ENCODE assay signal across 10 cellular contexts in genomic region chr2:232418466-232419244, GRCh38. TPM values are rescaled to one million over a fixed set of nuclear protein-coding genes. Genes with fewer than 3 reads are reported as not detected.
DNase-seq lines count a peak whose midpoint lies in the region; ATAC-seq lines count a peak whose summit lies in the region.
"Had no signal": no experiment of that assay in that cellular context is flagged by ENCODE, and none has a peak within 500 bp of the region (broad histone marks: within the 10 kb centered on the region; RNA-seq: fewer than 3 reads in every experiment).

No MANE protein-coding gene starts in this region.

- CTCF ChIA-PET in activated CD8-positive, alpha-beta T cell treated with anti-CD3 and anti-CD28 coated beads, Interleukin-2, amount 10 ng/mL, durations not matched to agents 7 days and 5 days (lab: Charles Lee), result interaction anchor here (1.1 kb wide), 1 partner anchor 9 kb away, joined by 3 read pairs; no protein-coding TSS in a partner anchor

- intact Hi-C loops in activated CD4-positive, alpha-beta T cell treated with anti-CD3 and anti-CD28 coated beads, Interleukin-2, amount 10 ng/mL, durations not matched to agents 24 days and 14 days (cut with micrococcal nuclease), result loop anchor here (10.0 kb wide), 1 partner anchor 66 kb away; the partner anchor contains the start of gene ECEL1

- H3K4me1 Mint-ChIP-seq in activated CD4-positive, alpha-beta T cell treated with anti-CD3 and anti-CD28 coated beads, Interleukin-2, amount 10 ng/mL, durations not matched to agents 24 days and 14 days, result peaks cover 3% of the 10 kb centered on the region
- peaks cover 13% of the 10 kb centered on the region for H3K4me1 Mint-ChIP-seq in activated CD8-positive, alpha-beta T cell treated with anti-CD3 and anti-CD28 coated beads, Interleukin-2, amount 10 ng/mL, durations not matched to agents 7 days and 5 days (ENCODE audit: low read depth)

- DNase-seq in activated CD4-positive, alpha-beta T cell treated with anti-CD3 and anti-CD28 coated beads, Interleukin-2, amount 10 ng/mL, durations not matched to agents 24 days and 14 days, result peak; percentile 64
- DNase-seq in activated CD4-positive, alpha-beta T cell treated with anti-CD3 and anti-CD28 coated beads, Interleukin-2, amount 50 U/mL, for 4 hours, result no peak
- DNase-seq in activated CD8-positive, alpha-beta T cell treated with anti-CD3 and anti-CD28 coated beads, Interleukin-2, amount 10 ng/mL, durations not matched to agents 7 days and 5 days, result no peak
- no peak for DNase-seq in stimulated activated CD4-positive, alpha-beta T cell treated with anti-CD3 and anti-CD28 coated beads, Interleukin-4, amount 100 ng/mL, for 24 hours

- POLR2A ChIA-PET in activated CD8-positive, alpha-beta T cell treated with anti-CD3 and anti-CD28 coated beads, Interleukin-2, amount 10 ng/mL, durations not matched to agents 7 days and 5 days (lab: Charles Lee), result no interaction called here

- H3K4me3 Mint-ChIP-seq in activated CD4-positive, alpha-beta T cell treated with anti-CD3 and anti-CD28 coated beads, Interleukin-2, amount 10 ng/mL, durations not matched to agents 24 days and 14 days, result peak overlapping the region; percentile 76
- H3K4me3 Mint-ChIP-seq in activated CD8-positive, alpha-beta T cell treated with anti-CD3 and anti-CD28 coated beads, Interleukin-2, amount 10 ng/mL, durations not matched to agents 7 days and 5 days, result peak overlapping the region; percentile 22
- H3K4me3 Mint-ChIP-seq: natural killer cell treated with Interleukin-12 subunit alpha and Interleukin-12 subunit beta and Interleukin-15 and Interleukin-18, amount 100 ng/mL, for 72 hours had no signal

- peaks cover 40 to 64% (median 55%) of the 10 kb centered on the region in 5 donors for H3K27me3 ChIP-seq in subcutaneous abdominal adipose tissue (ENCODE audit: control insufficient read depth in 5 of 5, insufficient read depth in 4 of 5, low read length in 5 of 5)

- H3K9me3 Mint-ChIP-seq in activated CD4-positive, alpha-beta T cell treated with anti-CD3 and anti-CD28 coated beads, Interleukin-2, amount 10 ng/mL, durations not matched to agents 24 days and 14 days, result peaks cover 5% of the 10 kb centered on the region
- H3K9me3 Mint-ChIP-seq in activated CD8-positive, alpha-beta T cell treated with anti-CD3 and anti-CD28 coated beads, Interleukin-2, amount 10 ng/mL, durations not matched to agents 7 days and 5 days (ENCODE audit: insufficient read depth), result peaks cover 4% of the 10 kb centered on the region
- H3K9me3 Mint-ChIP-seq: natural killer cell treated with Interleukin-12 subunit alpha and Interleukin-12 subunit beta and Interleukin-15 and Interleukin-18, amount 100 ng/mL, for 72 hours had no signal

- H3K4me1 ChIP-seq in subcutaneous abdominal adipose tissue (ENCODE audit: control insufficient read depth in 5 of 5, insufficient read depth in 5 of 5, low read length in 5 of 5), result peaks cover 0 to 28% (median 21%) of the 10 kb centered on the region in 5 donors

- no peaks in the 10 kb centered on the region for H3K36me3 ChIP-seq in subcutaneous abdominal adipose tissue (ENCODE audit: control insufficient read depth in 5 of 5, insufficient read depth in 5 of 5, low read length in 5 of 5)

- H3K4me3 ChIP-seq in iPS-11a (ENCODE audit: low read depth, low read length), result peak overlapping the region; percentile 94
- H3K4me3 ChIP-seq in subcutaneous abdominal adipose tissue (ENCODE audit: low read depth in 1 of 5, low read length in 5 of 5), result peak overlapping the region in 4 of 5 donors; percentile 22 to 60 (median 48)

- peak; percentile 25 for ATAC-seq in activated CD8-positive, alpha-beta T cell treated with anti-CD3 and anti-CD28 coated beads, Interleukin-2, amount 10 ng/mL, durations not matched to agents 7 days and 5 days
- ATAC-seq in GM21528 (IDR thresholded peaks at IDR 0.05; ENCODE audit: low FRiP score, unreplicated experiment) (no peak), HG02798 (IDR thresholded peaks at IDR 0.05; ENCODE audit: poor library complexity, unreplicated experiment) (no peak)

- H3K36me3 Mint-ChIP-seq in activated CD4-positive, alpha-beta T cell treated with anti-CD3 and anti-CD28 coated beads, Interleukin-2, amount 10 ng/mL, durations not matched to agents 24 days and 14 days (ENCODE audit: low read depth), result peaks cover 2% of the 10 kb centered on the region
- H3K36me3 Mint-ChIP-seq in activated CD8-positive, alpha-beta T cell treated with anti-CD3 and anti-CD28 coated beads, Interleukin-2, amount 10 ng/mL, durations not matched to agents 7 days and 5 days (ENCODE audit: low read depth), result peaks cover 4% of the 10 kb centered on the region
- H3K36me3 Mint-ChIP-seq: natural killer cell treated with Interleukin-12 subunit alpha and Interleukin-12 subunit beta and Interleukin-15 and Interleukin-18, amount 100 ng/mL, for 72 hours had no signal

- no peak overlapping the region for H3K9ac ChIP-seq in subcutaneous abdominal adipose tissue (ENCODE audit: low read length in 5 of 5)

- H3K27me3 Mint-ChIP-seq in activated CD4-positive, alpha-beta T cell treated with anti-CD3 and anti-CD28 coated beads, Interleukin-2, amount 10 ng/mL, durations not matched to agents 24 days and 14 days, result peaks cover 54% of the 10 kb centered on the region
- peaks cover 43% of the 10 kb centered on the region for H3K27me3 Mint-ChIP-seq in activated CD8-positive, alpha-beta T cell treated with anti-CD3 and anti-CD28 coated beads, Interleukin-2, amount 10 ng/mL, durations not matched to agents 7 days and 5 days (ENCODE audit: low read depth)

- peaks cover 0 to 13% (median 5%) of the 10 kb centered on the region in 5 donors for H3K9me3 ChIP-seq in subcutaneous abdominal adipose tissue (ENCODE audit: control insufficient read depth in 5 of 5, low read length in 5 of 5)

- no peak overlapping the region for H3K27ac Mint-ChIP-seq in activated CD4-positive, alpha-beta T cell treated with anti-CD3 and anti-CD28 coated beads, Interleukin-2, amount 10 ng/mL, durations not matched to agents 24 days and 14 days
- no peak overlapping the region for H3K27ac Mint-ChIP-seq in activated CD8-positive, alpha-beta T cell treated with anti-CD3 and anti-CD28 coated beads, Interleukin-2, amount 10 ng/mL, durations not matched to agents 7 days and 5 days
- H3K27ac Mint-ChIP-seq: natural killer cell treated with Interleukin-12 subunit alpha and Interleukin-12 subunit beta and Interleukin-15 and Interleukin-18, amount 100 ng/mL, for 72 hours had no signal

- H3K27ac ChIP-seq in subcutaneous abdominal adipose tissue (ENCODE audit: low read depth, low read length), result no peak overlapping the region

RNA-seq across cellular contexts. Expression of gene ALPG, which starts 12.0 kb away (rescaled TPM):
- not detected in 2 replicates for total RNA-seq in activated CD4-positive, alpha-beta T cell treated with anti-CD3 and anti-CD28 coated beads, Interleukin-2, amount 10 ng/mL, durations not matched to agents 24 days and 14 days
- total RNA-seq in activated CD8-positive, alpha-beta T cell treated with anti-CD3 and anti-CD28 coated beads, Interleukin-2, amount 10 ng/mL, durations not matched to agents 7 days and 5 days, result not detected
- total RNA-seq: natural killer cell treated with Interleukin-12 subunit alpha and Interleukin-12 subunit beta and Interleukin-15 and Interleukin-18, amount 100 ng/mL, for 72 hours; T-helper 2 cell treated with Interferon-gamma antibody and Interleukin-4, amounts not matched to agents 100 ng/mL and 5 ng/mL, for 36 hours had no signal

RNA-seq across cellular contexts. Expression of gene ALPI, which starts 37.3 kb away (rescaled TPM):
- total RNA-seq in activated CD4-positive, alpha-beta T cell treated with anti-CD3 and anti-CD28 coated beads, Interleukin-2, amount 10 ng/mL, durations not matched to agents 24 days and 14 days, result not detected in 2 replicates
- total RNA-seq in activated CD8-positive, alpha-beta T cell treated with anti-CD3 and anti-CD28 coated beads, Interleukin-2, amount 10 ng/mL, durations not matched to agents 7 days and 5 days, result not detected
- total RNA-seq: natural killer cell treated with Interleukin-12 subunit alpha and Interleukin-12 subunit beta and Interleukin-15 and Interleukin-18, amount 100 ng/mL, for 72 hours; T-helper 2 cell treated with Interferon-gamma antibody and Interleukin-4, amounts not matched to agents 100 ng/mL and 5 ng/mL, for 36 hours had no signal

RNA-seq across cellular contexts. Expression of gene ALPP, which starts 40.1 kb away (rescaled TPM):
- not detected in 2 replicates for total RNA-seq in activated CD4-positive, alpha-beta T cell treated with anti-CD3 and anti-CD28 coated beads, Interleukin-2, amount 10 ng/mL, durations not matched to agents 24 days and 14 days
- not detected for total RNA-seq in activated CD8-positive, alpha-beta T cell treated with anti-CD3 and anti-CD28 coated beads, Interleukin-2, amount 10 ng/mL, durations not matched to agents 7 days and 5 days
- total RNA-seq: natural killer cell treated with Interleukin-12 subunit alpha and Interleukin-12 subunit beta and Interleukin-15 and Interleukin-18, amount 100 ng/mL, for 72 hours; T-helper 2 cell treated with Interferon-gamma antibody and Interleukin-4, amounts not matched to agents 100 ng/mL and 5 ng/mL, for 36 hours had no signal
